8 cellular contexts compared by ENCODE assay signal in genomic region chr7:636396-636795, GRCh38.
DNase-seq lines count a peak whose midpoint lies in the region; ATAC-seq and TF ChIP-seq lines count a peak whose summit lies in the region.

No MANE protein-coding gene starts in this region.

- no peak overlapping the region for H2AFZ ChIP-seq in Loucy (ENCODE audit: low read length)

- H3K36me3 ChIP-seq in BJ (ENCODE audit: control insufficient read depth, insufficient read depth, low read length) (no peaks in the 10 kb centered on the region), Loucy (ENCODE audit: insufficient read depth, low read length) (no peaks in the 10 kb centered on the region), left lung (no peaks in the 10 kb centered on the region)

- no peak overlapping the region for H3K27ac Mint-ChIP-seq in activated naive CD4-positive, alpha-beta T cell treated with anti-CD3 and anti-CD28 coated beads for 36 hours

- H3K4me3 ChIP-seq in BJ (ENCODE audit: low read depth, low read length) (no peak overlapping the region), Loucy (ENCODE audit: low read length, poor library complexity, severe bottlenecking) (no peak overlapping the region), left lung (no peak overlapping the region)

- no peaks in the 10 kb centered on the region for H3K9me2 ChIP-seq in Loucy (replicated peaks; ENCODE audit: low read depth, low read length)

- CTCF ChIA-PET in BJ (lab: Yijun Ruan, JAX), result interaction anchor here (0.6 to 2.6 kb wide), 9 partner anchors 21 to 440 kb away, joined by 3 to 17 read pairs (median 3); no protein-coding TSS in a partner anchor
- CTCF ChIA-PET in activated naive CD4-positive, alpha-beta T cell treated with anti-CD3 and anti-CD28 coated beads for 36 hours (lab: Charles Lee), result interaction anchor here (0.6 to 2.4 kb wide), 2 partner anchors 274 to 303 kb away, joined by 3 to 8 read pairs; no protein-coding TSS in a partner anchor

- no peaks in the 10 kb centered on the region for H3K27me3 Mint-ChIP-seq in activated naive CD4-positive, alpha-beta T cell treated with anti-CD3 and anti-CD28 coated beads for 36 hours (ENCODE audit: low read depth)

- no peak for DNase-seq in BJ (ENCODE audit: low read depth)
- peak; percentile 73 for DNase-seq in activated naive CD4-positive, alpha-beta T cell treated with anti-CD3 and anti-CD28 coated beads for 36 hours
- DNase-seq in left lung, result peak in 1 of 2 donors; percentile 83
- DNase-seq in SIG-M5 treated with dmso at 0.1 percent for 504 hours (lab: John Stamatoyannopoulos, UW; ENCODE audit: unreplicated experiment), result no peak
- DNase-seq in NCI-H226, result no peak
- no peak for DNase-seq in COLO668 (lab: John Stamatoyannopoulos, UW; ENCODE audit: unreplicated experiment)

- H3K9me3 Mint-ChIP-seq in activated naive CD4-positive, alpha-beta T cell treated with anti-CD3 and anti-CD28 coated beads for 36 hours, result no peaks in the 10 kb centered on the region

- H3K27me3 ChIP-seq in BJ (ENCODE audit: control insufficient read depth, insufficient read depth, low read length), result no peaks in the 10 kb centered on the region
- H3K27me3 ChIP-seq in Loucy (ENCODE audit: insufficient read depth, low read length, poor library complexity, severe bottlenecking), result no peaks in the 10 kb centered on the region
- H3K27me3 ChIP-seq in left lung, result no peaks in the 10 kb centered on the region

- no peaks in the 10 kb centered on the region for H4K20me1 ChIP-seq in Loucy (ENCODE audit: insufficient read depth, low read length, poor library complexity, severe bottlenecking)

- intact Hi-C loops in activated naive CD4-positive, alpha-beta T cell treated with anti-CD3 and anti-CD28 coated beads for 36 hours (cut with micrococcal nuclease), result loop anchor here (1.0 kb wide), 1 partner anchor 304 kb away; no protein-coding TSS in a partner anchor
- intact Hi-C loops in left lung (cut with DNase I), result loop anchor here in 1 of 2 donors (10.0 kb wide), 1 partner anchor 312 kb away; no protein-coding TSS in a partner anchor

- peaks cover 21% of the 10 kb centered on the region for H3K4me1 Mint-ChIP-seq in activated naive CD4-positive, alpha-beta T cell treated with anti-CD3 and anti-CD28 coated beads for 36 hours (ENCODE audit: low read depth)

- no peaks in the 10 kb centered on the region for H3K4me1 ChIP-seq in Loucy (ENCODE audit: insufficient read depth, low read length, poor library complexity, severe bottlenecking)
- no peaks in the 10 kb centered on the region for H3K4me1 ChIP-seq in left lung

- no peak overlapping the region for H3K27ac ChIP-seq in left lung

- H3K4me3 Mint-ChIP-seq in activated naive CD4-positive, alpha-beta T cell treated with anti-CD3 and anti-CD28 coated beads for 36 hours, result no peak overlapping the region

- no peak overlapping the region for H3K4me2 ChIP-seq in Loucy (ENCODE audit: low read depth, low read length, poor library complexity, severe bottlenecking)

- POLR2A ChIA-PET in BJ (lab: Charles Lee), result no interaction called here

- TF ChIP-seq CTCF in BJ (IDR thresholded peaks at IDR 0.05; ENCODE audit: insufficient read depth, low read depth, low read length) (peak; percentile 60), Loucy (conservative IDR thresholded peaks at IDR 0.05; ENCODE audit: low read length) (peak; percentile 44; the same call in 1 of the 2 replicates), left lung (IDR thresholded peaks at IDR 0.05) (peak; percentile 14 to 47)

- peaks cover 2% of the 10 kb centered on the region for H3K36me3 Mint-ChIP-seq in activated naive CD4-positive, alpha-beta T cell treated with anti-CD3 and anti-CD28 coated beads for 36 hours (ENCODE audit: low read depth)

- H3K9me3 ChIP-seq in Loucy (ENCODE audit: insufficient read depth, low read depth, low read length) (no peaks in the 10 kb centered on the region), left lung (no peaks in the 10 kb centered on the region)

- no peaks in the 10 kb centered on the region for H3F3A ChIP-seq in Loucy (ENCODE audit: low read depth)

- ATAC-seq in left lung (peak; percentile 42), GM19035 (IDR thresholded peaks at IDR 0.05; ENCODE audit: unreplicated experiment) (no peak)

- no peak overlapping the region for H3K9ac ChIP-seq in Loucy (ENCODE audit: low read depth, low read length, poor library complexity, severe bottlenecking)

- no peaks in the 10 kb centered on the region for H3K79me2 ChIP-seq in Loucy (ENCODE audit: insufficient read depth, low read length)
